In the genomic region with DNA sequence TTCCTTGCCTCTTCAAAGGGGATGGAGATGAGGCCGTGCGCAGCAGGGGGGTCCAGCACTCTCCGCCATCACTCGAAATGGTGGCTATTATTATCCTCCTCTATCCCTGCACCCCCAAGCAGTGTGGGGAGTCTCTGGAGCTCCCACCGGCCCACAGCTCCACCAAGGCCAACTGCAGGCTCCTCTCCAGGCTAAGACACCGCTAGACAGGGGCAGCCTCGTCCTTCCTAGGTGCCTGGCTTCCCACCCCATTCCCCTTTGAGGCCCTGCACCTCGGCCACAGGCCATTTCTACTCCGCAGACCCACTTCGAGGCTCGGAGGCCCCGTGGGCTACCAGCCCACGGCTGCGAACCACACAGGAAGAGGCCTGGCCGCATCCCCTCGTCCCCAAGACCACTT, we compare ENCODE assay signal across 19 cellular contexts. TPM values are rescaled to one million over a fixed set of nuclear protein-coding genes. Genes with fewer than 3 reads are reported as not detected.
A peak's percentile ranks its signal among the peaks of the same experiment; 100 is the strongest.
DNase-seq lines count a peak whose midpoint lies in the region; ATAC-seq and TF ChIP-seq lines count a peak whose summit lies in the region.
"Had no signal": no experiment of that assay in that cellular context is flagged by ENCODE, and none has a peak within 500 bp of the region (broad histone marks: within the 10 kb centered on the region; RNA-seq: fewer than 3 reads in every experiment).

No MANE protein-coding gene starts in this region.

- H3K27ac ChIP-seq in HCT116 (ENCODE audit: low read depth, low read length) (no peak overlapping the region), Panc1 (ENCODE audit: low read length) (no peak overlapping the region), neuronal stem cell (replicated peaks; ENCODE audit: low read length) (no peak overlapping the region)

- H2AFZ ChIP-seq in HCT116 (ENCODE audit: low read depth, low read length, poor library complexity, severe bottlenecking) (no peak overlapping the region), neuronal stem cell (ENCODE audit: low read length) (no peak overlapping the region)

- in situ Hi-C loops in Panc1 (cut with HindIII; ENCODE audit: low pct_unique_long_range_greater_than_20kb, low sequenced_read_pairs): no loop called here

- peak; percentile 8; the same call in 1 of the 2 replicates for ATAC-seq in HCT116
- ATAC-seq in Panc1: 0 out of 2 replicates have a peak, but pooled peaks have one; percentile 17
- ATAC-seq in HG02623 (IDR thresholded peaks at IDR 0.05; ENCODE audit: unreplicated experiment): no peak
- no peak for ATAC-seq in Right ventricle myocardium inferior
- ATAC-seq: HepG2 had no signal

- H3K4me1 ChIP-seq in HCT116 (ENCODE audit: control insufficient read depth in 1 of 2, insufficient read depth in 2 of 2, low read length in 2 of 2): peaks cover 19 to 41% of the 10 kb centered on the region in 2 experiments
- peaks cover 13% of the 10 kb centered on the region; the same call in 1 of the 2 replicates for H3K4me1 ChIP-seq in Panc1 (ENCODE audit: control insufficient read depth, insufficient read depth, low read length)
- peaks cover 3 to 8% of the 10 kb centered on the region in 2 donors for H3K4me1 ChIP-seq in neuronal stem cell (ENCODE audit: control insufficient read depth in 2 of 2, insufficient read depth in 1 of 2, low read depth in 1 of 2, low read length in 2 of 2)
- H3K4me1 ChIP-seq: HAP-1 had no signal

- H3K4me3 ChIP-seq in HCT116 (replicated peaks in 1 of 2; ENCODE audit: low read depth in 1 of 2, low read length in 2 of 2): no peak overlapping the region
- no peak overlapping the region for H3K4me3 ChIP-seq in Panc1 (ENCODE audit: low read depth in 2 of 2, low read length in 2 of 2)
- H3K4me3 ChIP-seq in neuronal stem cell (ENCODE audit: low read length in 2 of 2): no peak overlapping the region
- H3K4me3 ChIP-seq in foreskin fibroblast (ENCODE audit: low read depth in 1 of 2, low read length in 2 of 2): no peak overlapping the region
- H3K4me3 ChIP-seq: GM12878, HAP-1 had no signal

- no peak overlapping the region for H3K4ac ChIP-seq in neuronal stem cell (ENCODE audit: low read length)

- peak overlapping the region; percentile 93 for H2BK5ac ChIP-seq in neuronal stem cell (ENCODE audit: low read length)

- no peak overlapping the region for H4K8ac ChIP-seq in neuronal stem cell (ENCODE audit: low read depth, low read length)

- DNase-seq in HCT116 (ENCODE audit: low read depth, low spot score) (no peak), Panc1 (ENCODE audit: low read depth, low spot score) (no peak), neuronal stem cell (ENCODE audit: low spot score) (no peak), foreskin fibroblast (no peak), Right ventricle myocardium inferior (ENCODE audit: missing footprints) (no peak)
- DNase-seq: ACHN; AML-193; C1 segment of cervical spinal cord; CD4-positive, CD25-positive, alpha-beta regulatory T cell; CD8-positive, alpha-beta memory T cell; COR-L47; DMS 273 treated with DMSO at 0.1 percent for 48 hours; EL had no signal

- no peak for TF ChIP-seq RAD21 in HCT116 (IDR thresholded peaks at IDR 0.05; ENCODE audit: low read depth)

- H2AK5ac ChIP-seq in neuronal stem cell (ENCODE audit: low read depth, low read length): peak overlapping the region; percentile 46

- RAD21 ChIA-PET in HCT116 (lab: Charles Lee; ENCODE audit: low non-redundant PET in 1 of 2, low total read pairs in 2 of 2, uncharacterized antibody in 2 of 2, unreplicated experiment in 2 of 2): no interaction called here

- no TSS peak for BruUV-seq in HCT116 (replicated peaks; lab: Mats Ljungman, UMichigan)
- BruUV-seq in Panc1 (replicated peaks; lab: Mats Ljungman, UMichigan): no TSS peak

- H3K9ac ChIP-seq in HCT116 (ENCODE audit: low read length) (no peak overlapping the region), neuronal stem cell (ENCODE audit: low read depth, low read length, poor library complexity) (no peak overlapping the region)

- TF ChIP-seq POLR2A in HCT116 (IDR thresholded peaks at IDR 0.05; ENCODE audit: borderline replicate concordance, extremely low read depth, insufficient read depth, insufficient read length): no peak

- no peak overlapping the region for H2BK120ac ChIP-seq in neuronal stem cell (ENCODE audit: low read depth, low read length)

- no peak for TF ChIP-seq CTCF in HCT116 (IDR thresholded peaks at IDR 0.05 in 2 of 3, conservative IDR thresholded peaks at IDR 0.05 in 1 of 3; ENCODE audit: borderline replicate concordance in 1 of 3, insufficient read depth in 1 of 3, low read depth in 2 of 3, low read length in 2 of 3)
- TF ChIP-seq CTCF in Panc1 (IDR thresholded peaks at IDR 0.05): no peak
- no peak for TF ChIP-seq CTCF in foreskin fibroblast (IDR thresholded peaks at IDR 0.05; ENCODE audit: low read depth, low read length)

- H3K36me3 ChIP-seq in HCT116 (ENCODE audit: control insufficient read depth in 1 of 2, insufficient read depth in 2 of 2, low read length in 2 of 2) (no peaks in the 10 kb centered on the region), Panc1 (ENCODE audit: control insufficient read depth, insufficient read depth, low read length) (no peaks in the 10 kb centered on the region), neuronal stem cell (replicated peaks in 1 of 2; ENCODE audit: control insufficient read depth in 2 of 2, insufficient read depth in 2 of 2, low read length in 2 of 2) (no peaks in the 10 kb centered on the region)
- H3K36me3 ChIP-seq: HAP-1 had no signal

- no peaks in the 10 kb centered on the region for H4K20me1 ChIP-seq in HCT116 (ENCODE audit: insufficient read depth)

- intact Hi-C loops in HCT116 (cut with micrococcal nuclease) (no loop called here), Panc1 (cut with micrococcal nuclease; ENCODE audit: unreplicated experiment) (no loop called here), Right ventricle myocardium inferior (cut with DNase I) (no loop called here)

- peak overlapping the region; percentile 8 for H2BK15ac ChIP-seq in neuronal stem cell (ENCODE audit: low read length)

- POLR2A ChIA-PET in HCT116 (lab: Charles Lee): interaction anchor here (0.7 to 1.1 kb wide), 2 partner anchors 265 to 287 kb away, joined by 4 read pairs; no protein-coding TSS in a partner anchor
- POLR2A ChIA-PET in Panc1 (lab: Charles Lee): no interaction called here

- H3K14ac ChIP-seq in neuronal stem cell (ENCODE audit: low read length): peak overlapping the region; percentile 97

- no peaks in the 10 kb centered on the region for H3K79me2 ChIP-seq in HCT116 (ENCODE audit: insufficient read depth, low read length)

- H4K91ac ChIP-seq in neuronal stem cell (ENCODE audit: low read depth, low read length, poor library complexity): peak overlapping the region; percentile 89

- H3K9me3 ChIP-seq in HCT116 (ENCODE audit: control insufficient read depth in 1 of 2, insufficient read depth in 1 of 2, low read depth in 1 of 2, low read length in 2 of 2) (no peaks in the 10 kb centered on the region), Panc1 (ENCODE audit: control insufficient read depth, insufficient read depth, low read depth, low read length) (no peaks in the 10 kb centered on the region), neuronal stem cell (replicated peaks in 1 of 2; ENCODE audit: control insufficient read depth in 2 of 2, insufficient read depth in 1 of 2, low read depth in 1 of 2, low read length in 2 of 2) (no peaks in the 10 kb centered on the region)
- H3K9me3 ChIP-seq: HAP-1 had no signal

- peak overlapping the region; percentile 89 for H3K23ac ChIP-seq in neuronal stem cell (ENCODE audit: low read depth, low read length, poor library complexity)

- H3K9me2 ChIP-seq in HCT116 (ENCODE audit: insufficient read depth): no peaks in the 10 kb centered on the region

- peak overlapping the region; percentile 94 for H3K18ac ChIP-seq in neuronal stem cell (ENCODE audit: low read length)

- peak overlapping the region; percentile 38 for H3K4me2 ChIP-seq in HCT116 (ENCODE audit: low read length)
- no peak overlapping the region for H3K4me2 ChIP-seq in neuronal stem cell (ENCODE audit: insufficient read depth, low read length, poor library complexity, severe bottlenecking)

- H3K79me1 ChIP-seq in neuronal stem cell (ENCODE audit: low read depth, low read length): no peaks in the 10 kb centered on the region

- H2BK12ac ChIP-seq in neuronal stem cell (ENCODE audit: low read length): no peak overlapping the region

- CTCF ChIA-PET in HCT116 (lab: Charles Lee) (no interaction called here), Panc1 (lab: Charles Lee) (no interaction called here)

- WGBS in neuronal stem cell (ENCODE audit: extremely low coverage in 2 of 2, insufficient read length in 2 of 2, insufficient replicate concordance in 1 of 2), 2 donors: no CpG with 5 or more reads among the region's 16 CpGs

- H3K27me3 ChIP-seq in HCT116 (ENCODE audit: insufficient read depth, low read length): no peaks in the 10 kb centered on the region
- no peaks in the 10 kb centered on the region for H3K27me3 ChIP-seq in Panc1 (ENCODE audit: control insufficient read depth, insufficient read depth, low read length)
- H3K27me3 ChIP-seq in neuronal stem cell (ENCODE audit: control insufficient read depth in 3 of 3, insufficient read depth in 3 of 3, low read depth in 1 of 3, low read length in 3 of 3): peaks cover 0 to 14% (median 0%) of the 10 kb centered on the region in 3 experiments

RNA-seq across cellular contexts. Expression of gene PABPN1L, which starts 39.6 kb away (rescaled TPM):
- total RNA-seq in HCT116 (2021; ENCODE audit: unreplicated experiment) (0.57 TPM), Panc1 (2021; ENCODE audit: unreplicated experiment) (not detected), Right ventricle myocardium inferior (not detected)
- 0.07 and 0.33 TPM in 2 replicates for polyA plus RNA-seq in HCT116 (2012)
- not detected for polyA plus RNA-seq in Panc1 (2012; ENCODE audit: insufficient read length)
- not detected for polyA plus RNA-seq in neuronal stem cell (2013, experiment 1 of 2)
- not detected for polyA plus RNA-seq in neuronal stem cell (2013, experiment 2 of 2)
- total RNA-seq: CD4-positive, CD25-positive, alpha-beta regulatory T cell; CD8-positive, alpha-beta memory T cell; G401; GM12878; H4; HepG2 had no signal
- polyA plus RNA-seq: CD4-positive, CD25-positive, alpha-beta regulatory T cell; CD8-positive, alpha-beta memory T cell; GM12878; HepG2 had no signal

RNA-seq across cellular contexts. Expression of gene TRAPPC2L, which starts 49.1 kb away (rescaled TPM):
- total RNA-seq in HCT116 (2021; ENCODE audit: unreplicated experiment) (94.1 TPM), Panc1 (2021; ENCODE audit: unreplicated experiment) (73.8 TPM), Right ventricle myocardium inferior (58.7 TPM)
- polyA plus RNA-seq in HCT116 (2012): 141 and 162 TPM in 2 replicates
- polyA plus RNA-seq in Panc1 (2012; ENCODE audit: insufficient read length): 129 TPM
- polyA plus RNA-seq in neuronal stem cell (2013, experiment 1 of 2): 57.0 TPM
- 58.2 TPM for polyA plus RNA-seq in neuronal stem cell (2013, experiment 2 of 2)

RNA-seq across cellular contexts. Expression of gene GALNS, which starts 49.3 kb away (rescaled TPM):
- total RNA-seq in HCT116 (2021; ENCODE audit: unreplicated experiment) (44.6 TPM), Panc1 (2021; ENCODE audit: unreplicated experiment) (81.6 TPM), Right ventricle myocardium inferior (15.8 TPM)
- polyA plus RNA-seq in HCT116 (2012): 22.7 and 24.3 TPM in 2 replicates
- 106 TPM for polyA plus RNA-seq in Panc1 (2012; ENCODE audit: insufficient read length)
- 9.6 TPM for polyA plus RNA-seq in neuronal stem cell (2013, experiment 1 of 2)
- polyA plus RNA-seq in neuronal stem cell (2013, experiment 2 of 2): 9.1 TPM

Comparison
In these comparisons a context has a peak if more than half of its experiments do, and no peak if none do; other contexts are left out.
1. ATAC-seq: peak in HCT116 (single experiment) and Panc1 (single experiment); none in HG02623 (single experiment) and Right ventricle myocardium inferior (single experiment).